In the genomic region with DNA sequence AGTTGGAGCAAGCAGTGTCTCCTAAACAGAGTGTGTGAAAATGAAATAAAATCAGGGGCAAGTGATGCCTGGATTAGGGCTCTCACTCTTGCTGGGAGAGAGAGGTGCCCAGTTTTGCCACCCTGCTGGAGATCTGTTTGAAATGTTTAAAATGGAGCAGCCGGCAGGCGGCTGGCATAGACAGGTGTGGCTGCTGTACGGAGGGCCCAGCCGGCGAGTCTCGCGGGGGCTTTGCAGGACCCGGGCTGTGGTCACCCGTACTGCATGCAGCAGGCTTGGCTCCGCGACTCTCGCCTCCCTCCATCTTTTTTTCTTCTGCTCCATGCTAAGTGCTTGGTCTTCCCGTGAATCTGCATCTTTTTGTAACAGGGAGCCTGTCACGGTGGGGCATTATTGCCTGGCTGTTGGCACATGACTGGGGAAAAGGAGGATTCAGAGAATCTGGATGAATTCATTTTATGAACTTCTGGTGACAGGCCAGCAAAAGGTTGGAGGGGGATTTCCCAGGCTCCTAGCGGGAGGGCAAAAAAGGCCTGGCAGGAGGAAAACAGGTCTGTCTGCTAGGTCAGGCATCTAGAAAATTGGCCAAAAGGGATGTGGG, we compare ENCODE assay signal across 8 cellular contexts. TPM values are rescaled to one million over a fixed set of nuclear protein-coding genes. Genes with fewer than 3 reads are reported as not detected.
DNase-seq lines count a peak whose midpoint lies in the region; ATAC-seq and TF ChIP-seq lines count a peak whose summit lies in the region.

No MANE protein-coding gene starts in this region.

- peaks cover 64% of the 10 kb centered on the region for H3K79me2 ChIP-seq in mammary epithelial cell (ENCODE audit: insufficient read depth, low read length)

- peak overlapping the region; percentile 78 for H2AFZ ChIP-seq in mammary epithelial cell (ENCODE audit: low read depth, low read length)

- in situ Hi-C loops in mammary epithelial cell (cut with MboI; ENCODE audit: low sequenced_read_pairs in 2 of 2): loop anchor here in 1 of 2 donors (5.0 kb wide), 1 partner anchor 107 kb away; no protein-coding TSS in a partner anchor

- H4K20me1 ChIP-seq in BLaER1 (peaks cover 63% of the 10 kb centered on the region), mammary epithelial cell (ENCODE audit: insufficient read depth, low read length) (no peaks in the 10 kb centered on the region)

- no TSS peak for BruUV-seq in mammary epithelial cell (replicated peaks; lab: Mats Ljungman, UMichigan)

- H3K9ac ChIP-seq in BLaER1: peak overlapping the region; percentile 99
- H3K9ac ChIP-seq in mammary epithelial cell (ENCODE audit: insufficient read depth, low read length): peak overlapping the region; percentile 37

- H3K4me1 ChIP-seq in BLaER1: peaks cover 53% of the 10 kb centered on the region
- H3K4me1 ChIP-seq in mammary epithelial cell (ENCODE audit: insufficient read depth, low read length): peaks cover 19% of the 10 kb centered on the region
- peaks cover 3 to 46% of the 10 kb centered on the region in 2 donors for H3K4me1 ChIP-seq in left lung
- H3K4me1 ChIP-seq in thymus (ENCODE audit: control insufficient read depth, insufficient read depth, low read length): peaks cover 19% of the 10 kb centered on the region

- H3K4me2 ChIP-seq in BLaER1 (peak overlapping the region; percentile 97), mammary epithelial cell (ENCODE audit: insufficient read depth, low read depth, low read length) (peak overlapping the region; percentile 82)

- WGBS in mammary epithelial cell (ENCODE audit: low coverage, missing lambda C conversion rate): 12% methylated on average over 15 of the region's 15 CpGs
- WGBS in thymus: 5% methylated on average over 15 of the region's 15 CpGs

- H3K27ac ChIP-seq in BLaER1 (peak overlapping the region; percentile 99), mammary epithelial cell (ENCODE audit: insufficient read depth, low read depth, low read length) (no peak overlapping the region), left lung (peak overlapping the region; percentile 4 to 79), thymus (ENCODE audit: low read depth) (peak overlapping the region; percentile 26)

- intact Hi-C loops in mammary epithelial cell (cut with micrococcal nuclease) (no loop called here), left lung (cut with DNase I) (loop anchor here in 1 of 2 donors (10.0 kb wide), 1 partner anchor 104 kb away; no protein-coding TSS in a partner anchor)

- H3K27me3 ChIP-seq in BLaER1 (no peaks in the 10 kb centered on the region), mammary epithelial cell (ENCODE audit: insufficient read depth, low read length) (no peaks in the 10 kb centered on the region), left lung (peaks cover 0 to 15% of the 10 kb centered on the region in 2 donors), thymus (ENCODE audit: control insufficient read depth, insufficient read depth) (no peaks in the 10 kb centered on the region)

- no peak for TF ChIP-seq CTCF in mammary epithelial cell (conservative IDR thresholded peaks at IDR 0.05 in 1 of 2, IDR thresholded peaks at IDR 0.05 in 1 of 2; ENCODE audit: extremely low read depth in 1 of 2, insufficient read depth in 1 of 2, low read depth in 1 of 2, low read length in 2 of 2)
- no peak for TF ChIP-seq CTCF in left lung (IDR thresholded peaks at IDR 0.05)

- H3K36me3 ChIP-seq in BLaER1 (peaks cover 25% of the 10 kb centered on the region), mammary epithelial cell (ENCODE audit: insufficient read depth, low read length) (no peaks in the 10 kb centered on the region), left lung (no peaks in the 10 kb centered on the region), thymus (ENCODE audit: control insufficient read depth, insufficient read depth) (peaks cover 10% of the 10 kb centered on the region)

- dilution Hi-C loops in mammary epithelial cell (cut with HindIII; ENCODE audit: low sequenced_read_pairs): no loop called here

- DNase-seq in KG1 (lab: John Stamatoyannopoulos, UW): peak; percentile 33
- peak; percentile 47 for DNase-seq in mammary epithelial cell
- DNase-seq in left lung: no peak
- DNase-seq in medulla oblongata (ENCODE audit: extremely low spot score): no peak
- DNase-seq in NCI-H510A treated with DMSO at 0.1 percent for 48 hours (lab: John Stamatoyannopoulos, UW): no peak

- H3K4me3 ChIP-seq in BLaER1 (peak overlapping the region; percentile 99), mammary epithelial cell (replicated peaks in 1 of 3; ENCODE audit: insufficient read depth in 1 of 3, low read depth in 2 of 3, low read length in 3 of 3) (peak overlapping the region; percentile 52 to 77 (median 64)), left lung (peak overlapping the region; percentile 71 to 92), thymus (ENCODE audit: low read length) (peak overlapping the region; percentile 87)

- H3K9me3 ChIP-seq in BLaER1 (peaks cover 4% of the 10 kb centered on the region; the same call in 1 of the 2 replicates), mammary epithelial cell (replicated peaks; ENCODE audit: insufficient read depth, low read length) (no peaks in the 10 kb centered on the region), left lung (no peaks in the 10 kb centered on the region), thymus (ENCODE audit: control insufficient read depth) (no peaks in the 10 kb centered on the region)

- ATAC-seq in left lung: no peak
- ATAC-seq in HG03378 (IDR thresholded peaks at IDR 0.05; ENCODE audit: unreplicated experiment): no peak

- CTCF ChIA-PET in mammary epithelial cell (lab: Charles Lee; ENCODE audit: low non-redundant PET): no interaction called here

RNA-seq across cellular contexts. Expression of a gene that starts 1.8 kb away (rescaled TPM):
- total RNA-seq in mammary epithelial cell (10 to 100 TPM; 12.8 to 32.0 TPM), left lung (10 to 100 TPM; 24.3 to 25.8 TPM)
- polyA plus RNA-seq in mammary epithelial cell (17.6 TPM), thymus (26.6 TPM)
- polyA minus RNA-seq in mammary epithelial cell: 60.2 TPM

RNA-seq across cellular contexts. Expression of a gene that starts 15.7 kb away (rescaled TPM):
- total RNA-seq in mammary epithelial cell: 10 to 100 TPM; 26.5 to 64.8 TPM
- polyA plus RNA-seq in mammary epithelial cell: 41.8 TPM
- 90.8 TPM for polyA minus RNA-seq in mammary epithelial cell
- 10 to 100 TPM; 46.9 to 47.1 TPM for total RNA-seq in left lung
- 55.9 TPM for polyA plus RNA-seq in thymus

Comparison
In these comparisons a context has a peak if more than half of its experiments do, and no peak if none do; other contexts are left out.
1. DNase-seq: peak in KG1 (single experiment) and mammary epithelial cell (single experiment); none in left lung (0 of 2), medulla oblongata (single experiment) and NCI-H510A treated with DMSO at 0.1 percent for 48 hours (single experiment).
2. Peak in every context shown above with its lines, with median percentiles within 50 percentile points of each other: H3K4me3 ChIP-seq.